ENCODE assay signal across 1 cellular context in the genomic region with DNA sequence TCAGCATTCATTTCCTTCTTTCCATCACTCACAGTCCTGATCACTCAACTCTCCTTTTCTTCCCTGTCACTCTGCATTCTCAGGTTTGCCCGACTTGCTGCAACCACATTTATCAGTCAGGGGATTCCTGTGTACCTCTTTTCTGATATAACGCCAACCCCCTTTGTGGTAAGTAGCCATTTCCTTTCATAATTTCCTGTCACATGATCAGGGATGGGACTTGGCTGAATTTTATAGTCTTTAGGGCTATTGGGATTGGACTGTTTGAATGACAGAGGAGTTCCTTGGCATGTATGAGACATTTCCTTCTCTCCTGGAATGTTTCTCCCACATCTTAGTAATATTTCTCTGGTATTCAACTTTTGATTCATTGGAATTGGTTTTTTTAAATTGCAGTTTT.
TF ChIP-seq lines count a peak whose summit lies in the region.

No MANE protein-coding gene starts in this region.

TF ChIP-seq in K562, 482 proteins besides CTCF, POLR2A, EP300 and RAD21:
- no peak for TF ChIP-seq MTF1 (CRISPR knock-in tag; IDR thresholded peaks at IDR 0.05; ENCODE audit: borderline replicate concordance)
- TF ChIP-seq TFE3 (CRISPR knock-in tag; IDR thresholded peaks at IDR 0.05), result peak; percentile 53
TF ChIP-seq in K562: peak in this region for 1.
